Comparison of ENCODE assay signal across 22 cellular contexts in the genomic region with DNA sequence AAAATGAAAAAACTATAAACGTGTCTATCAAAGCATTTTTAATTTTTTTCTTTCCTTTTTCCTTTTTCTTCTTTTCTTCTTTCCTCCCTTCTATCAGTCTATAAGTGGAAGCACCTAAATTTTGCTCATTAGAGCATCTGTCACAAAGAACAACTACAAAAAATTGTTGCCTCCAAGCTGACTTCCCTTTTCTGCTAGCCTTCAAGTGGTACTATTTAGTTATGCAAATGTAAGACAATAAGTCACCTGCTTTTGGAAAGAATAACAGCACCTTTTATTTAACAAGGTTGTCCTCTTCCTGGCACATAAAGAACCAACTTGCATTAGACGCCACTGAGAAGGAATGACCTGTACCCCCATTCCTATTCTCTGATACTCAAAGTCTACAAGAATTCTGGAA. TPM values are rescaled to one million over a fixed set of nuclear protein-coding genes. Genes with fewer than 3 reads are reported as not detected.
"Had no signal": no experiment of that assay in that cellular context is flagged by ENCODE, and none has a peak within 500 bp of the region (broad histone marks: within the 10 kb centered on the region; RNA-seq: fewer than 3 reads in every experiment).

No MANE protein-coding gene starts in this region.

- H3K4me3 Mint-ChIP-seq: naive thymus-derived CD4-positive, alpha-beta T cell; nephron progenitor cell; stimulated activated memory B cell treated with anti-CD40 and anti-IgM and Interleukin-4, amounts not matched to agents 10 μg/mL and 1 μg/mL and 100 μg/mL, for 72 hours; stimulated activated naive CD8-positive, alpha-beta T cell treated with anti-CD3 and anti-CD28 coated beads, Interleukin-15, Interleukin-2, amounts not matched to agents 100 ng/mL and 50 ng/mL, for 24 hours had no signal

- H3K27me3 Mint-ChIP-seq: naive thymus-derived CD4-positive, alpha-beta T cell; stimulated activated memory B cell treated with anti-CD40 and anti-IgM and Interleukin-4, amounts not matched to agents 10 μg/mL and 1 μg/mL and 100 μg/mL, for 72 hours; stimulated activated naive CD8-positive, alpha-beta T cell treated with anti-CD3 and anti-CD28 coated beads, Interleukin-15, Interleukin-2, amounts not matched to agents 100 ng/mL and 50 ng/mL, for 24 hours had no signal

- H3K4me1 Mint-ChIP-seq: naive thymus-derived CD4-positive, alpha-beta T cell; nephron progenitor cell had no signal

- H3K27ac Mint-ChIP-seq: nephron progenitor cell; stimulated activated memory B cell treated with anti-CD40 and anti-IgM and Interleukin-4, amounts not matched to agents 10 μg/mL and 1 μg/mL and 100 μg/mL, for 72 hours; stimulated activated naive CD8-positive, alpha-beta T cell treated with anti-CD3 and anti-CD28 coated beads, Interleukin-15, Interleukin-2, amounts not matched to agents 100 ng/mL and 50 ng/mL, for 24 hours had no signal

- ATAC-seq: esophagus mucosa; heart right ventricle; naive thymus-derived CD4-positive, alpha-beta T cell; sciatic nerve; stimulated activated memory B cell treated with anti-CD40 and anti-IgM and Interleukin-4, amounts not matched to agents 10 μg/mL and 1 μg/mL and 100 μg/mL, for 72 hours had no signal

- H3K36me3 Mint-ChIP-seq: naive thymus-derived CD4-positive, alpha-beta T cell; stimulated activated memory B cell treated with anti-CD40 and anti-IgM and Interleukin-4, amounts not matched to agents 10 μg/mL and 1 μg/mL and 100 μg/mL, for 72 hours had no signal

- H3K9me3 Mint-ChIP-seq: naive thymus-derived CD4-positive, alpha-beta T cell; nephron progenitor cell; stimulated activated naive CD8-positive, alpha-beta T cell treated with anti-CD3 and anti-CD28 coated beads, Interleukin-15, Interleukin-2, amounts not matched to agents 100 ng/mL and 50 ng/mL, for 24 hours had no signal

- FAIRE-seq: endometrium, frontal cortex, islet of Langerhans had no signal

- DNase-seq: effector memory CD4-positive, alpha-beta T cell; heart right ventricle; hypothalamus; kidney glomerular epithelial cell; naive thymus-derived CD4-positive, alpha-beta T cell; nephron progenitor cell; posterior cingulate gyrus; spleen; stimulated activated CD4-positive, alpha-beta T cell treated with anti-CD3 and anti-CD28 coated beads, Interleukin-15, amount 100 ng/mL, for 24 hours; stimulated activated CD4-positive, alpha-beta T cell treated with anti-CD3 and anti-CD28 coated beads, Interleukin-1b, Interleukin-23, amount 100 ng/mL, for 48 hours; stimulated activated CD4-positive, alpha-beta T cell treated with anti-CD3 and anti-CD28 coated beads, Interleukin-4, amount 100 ng/mL, for 24 hours; tibial artery; upper lobe of left lung; uterus had no signal

RNA-seq across cellular contexts. Expression of a gene that starts 59.7 kb away (rescaled TPM):
- polyA plus RNA-seq: fibroblast of lung; naive thymus-derived CD4-positive, alpha-beta T cell; spleen had no signal
